In genomic region chr21:32364801-32365200, GRCh38 we compare ENCODE assay signal across 12 cellular contexts. TPM values are rescaled to one million over a fixed set of nuclear protein-coding genes. Genes with fewer than 3 reads are reported as not detected.
A peak's percentile ranks its signal among the peaks of the same experiment; 100 is the strongest.
DNase-seq lines count a peak whose midpoint lies in the region; ATAC-seq and TF ChIP-seq lines count a peak whose summit lies in the region.
"Had no signal": no experiment of that assay in that cellular context is flagged by ENCODE, and none has a peak within 500 bp of the region (broad histone marks: within the 10 kb centered on the region; RNA-seq: fewer than 3 reads in every experiment).

No MANE protein-coding gene starts in this region.

- H3K27ac ChIP-seq in heart left ventricle (peak overlapping the region; percentile 9 to 85 (median 73)), mucosa of rectum (ENCODE audit: low read depth in 2 of 2, low read length in 2 of 2) (peak overlapping the region; percentile 46 to 67), left lung (no peak overlapping the region)
- H3K27ac ChIP-seq: SK-N-MC had no signal

- TF ChIP-seq POLR2A in heart left ventricle (IDR thresholded peaks at IDR 0.05) = no peak

- H3K9me3 ChIP-seq in heart left ventricle (no peaks in the 10 kb centered on the region), mucosa of rectum (ENCODE audit: control insufficient read depth in 2 of 2, low read length in 2 of 2) (no peaks in the 10 kb centered on the region), left lung (no peaks in the 10 kb centered on the region)

- peak overlapping the region; percentile 39 for H3K4me3 Mint-ChIP-seq in type B pancreatic cell

- TF ChIP-seq CTCF in heart left ventricle (IDR thresholded peaks at IDR 0.05) (peak in 1 of 12 donors; percentile 3), choroid plexus epithelial cell (conservative IDR thresholded peaks at IDR 0.05; ENCODE audit: low read depth, low read length) (peak; percentile 39), type B pancreatic cell (conservative IDR thresholded peaks at IDR 0.05) (peak; percentile 32), left lung (IDR thresholded peaks at IDR 0.05) (no peak)

- intact Hi-C loops in heart left ventricle (cut with DNase I) (loop anchor here in 1 of 10 donors (1.0 kb wide), 1 partner anchor 36 kb away; no protein-coding TSS in a partner anchor), Right ventricle myocardium superior (cut with DNase I) (no loop called here), left lung (cut with DNase I) (no loop called here)

- no peak overlapping the region for H3K4me3 ChIP-seq in heart left ventricle
- no peak overlapping the region for H3K4me3 ChIP-seq in choroid plexus epithelial cell (ENCODE audit: low read depth, low read length)
- H3K4me3 ChIP-seq in mucosa of rectum (ENCODE audit: low read length in 2 of 2) = no peak overlapping the region
- H3K4me3 ChIP-seq in left lung = no peak overlapping the region
- H3K4me3 ChIP-seq: lung, SK-N-MC had no signal

- ATAC-seq in heart left ventricle (peak in 2 of 4 donors; percentile 12 to 28), Right ventricle myocardium superior (ENCODE audit: poor library complexity) (no peak), left lung (no peak), GM18867 (IDR thresholded peaks at IDR 0.05; ENCODE audit: unreplicated experiment) (no peak)

- peaks cover 15% of the 10 kb centered on the region for H3K4me1 Mint-ChIP-seq in type B pancreatic cell (ENCODE audit: unreplicated experiment)

- H3K4me1 ChIP-seq in heart left ventricle (peaks cover 0 to 27% (median 15%) of the 10 kb centered on the region in 12 donors), mucosa of rectum (ENCODE audit: control insufficient read depth in 2 of 2, insufficient read depth in 2 of 2, low read length in 2 of 2) (peaks cover 0 to 5% of the 10 kb centered on the region in 2 donors), left lung (no peaks in the 10 kb centered on the region)

- H3K27me3 Mint-ChIP-seq in type B pancreatic cell = no peaks in the 10 kb centered on the region

- peak overlapping the region in 1 of 2 donors; percentile 39 for H3K9ac ChIP-seq in mucosa of rectum (ENCODE audit: low read depth in 1 of 2, low read length in 2 of 2)

- H3K36me3 ChIP-seq in heart left ventricle (peaks cover 0 to 97% (median 82%) of the 10 kb centered on the region in 9 donors), mucosa of rectum (ENCODE audit: control insufficient read depth in 2 of 2, insufficient read depth in 2 of 2, low read length in 2 of 2) (peaks cover 45 to 56% of the 10 kb centered on the region in 2 donors), left lung (peaks cover 0 to 100% of the 10 kb centered on the region in 2 donors)

- H3K36me3 Mint-ChIP-seq in type B pancreatic cell = peaks cover 27% of the 10 kb centered on the region

- no peaks in the 10 kb centered on the region for H3K9me3 Mint-ChIP-seq in type B pancreatic cell

- H3K27me3 ChIP-seq in heart left ventricle = no peaks in the 10 kb centered on the region
- H3K27me3 ChIP-seq in mucosa of rectum (ENCODE audit: control insufficient read depth in 2 of 2, insufficient read depth in 2 of 2, low read length in 2 of 2) = no peaks in the 10 kb centered on the region
- no peaks in the 10 kb centered on the region for H3K27me3 ChIP-seq in left lung

- WGBS in heart left ventricle, 4 donors = 56 to 71% (median 58%) methylated on average over 4 of the region's 4 CpGs

- no peak for DNase-seq in heart left ventricle
- DNase-seq in Right ventricle myocardium superior = no peak
- peak; percentile 56 for DNase-seq in choroid plexus epithelial cell (ENCODE audit: low read depth)
- DNase-seq in type B pancreatic cell (ENCODE audit: extremely low spot score, unreplicated experiment) = no peak
- no peak for DNase-seq in left lung
- DNase-seq in ecto neural progenitor cell (ENCODE audit: low spot score) = no peak
- DNase-seq: NCI-H1092, NCI-H345 had no signal

- H3K27ac Mint-ChIP-seq in type B pancreatic cell = peak overlapping the region; percentile 77

RNA-seq across cellular contexts. Expression of gene URB1, which starts 28.0 kb away (rescaled TPM):
- total RNA-seq in heart left ventricle (10 to 100 TPM in 6 of 9 donors, 1 to 10 TPM in 3; 6.7 to 26.0 (median 11.5) TPM), Right ventricle myocardium superior (11.4 TPM), type B pancreatic cell (ENCODE audit: low replicate concordance) (18.5 and 19.9 TPM in 2 replicates), left lung (10 to 100 TPM; 13.7 to 15.7 TPM)
- polyA plus RNA-seq in heart left ventricle = 10 to 100 TPM in 1 of 2 donors, 1 to 10 TPM in 1; 4.6 to 10.3 TPM

RNA-seq across cellular contexts. Expression of gene EVA1C, which starts 47.7 kb away (rescaled TPM):
- total RNA-seq in heart left ventricle (10 to 100 TPM; 10.1 to 44.4 (median 19.7) TPM), Right ventricle myocardium superior (12.9 TPM), type B pancreatic cell (ENCODE audit: low replicate concordance) (0.63 and 1.2 TPM in 2 replicates), left lung (10 to 100 TPM; 21.8 to 29.8 TPM)
- 10 to 100 TPM; 17.3 to 22.8 TPM for polyA plus RNA-seq in heart left ventricle

Comparison
In these comparisons a context has a peak if more than half of its experiments do, and no peak if none do; other contexts are left out.
1. H3K27ac ChIP-seq: peak in heart left ventricle (12 of 12) and mucosa of rectum (2 of 2); none in left lung (0 of 2).
2. CTCF ChIP-seq: peak in choroid plexus epithelial cell (single experiment) and type B pancreatic cell (single experiment); none in left lung (0 of 2).